8 cellular contexts compared by ENCODE assay signal in the genomic region with DNA sequence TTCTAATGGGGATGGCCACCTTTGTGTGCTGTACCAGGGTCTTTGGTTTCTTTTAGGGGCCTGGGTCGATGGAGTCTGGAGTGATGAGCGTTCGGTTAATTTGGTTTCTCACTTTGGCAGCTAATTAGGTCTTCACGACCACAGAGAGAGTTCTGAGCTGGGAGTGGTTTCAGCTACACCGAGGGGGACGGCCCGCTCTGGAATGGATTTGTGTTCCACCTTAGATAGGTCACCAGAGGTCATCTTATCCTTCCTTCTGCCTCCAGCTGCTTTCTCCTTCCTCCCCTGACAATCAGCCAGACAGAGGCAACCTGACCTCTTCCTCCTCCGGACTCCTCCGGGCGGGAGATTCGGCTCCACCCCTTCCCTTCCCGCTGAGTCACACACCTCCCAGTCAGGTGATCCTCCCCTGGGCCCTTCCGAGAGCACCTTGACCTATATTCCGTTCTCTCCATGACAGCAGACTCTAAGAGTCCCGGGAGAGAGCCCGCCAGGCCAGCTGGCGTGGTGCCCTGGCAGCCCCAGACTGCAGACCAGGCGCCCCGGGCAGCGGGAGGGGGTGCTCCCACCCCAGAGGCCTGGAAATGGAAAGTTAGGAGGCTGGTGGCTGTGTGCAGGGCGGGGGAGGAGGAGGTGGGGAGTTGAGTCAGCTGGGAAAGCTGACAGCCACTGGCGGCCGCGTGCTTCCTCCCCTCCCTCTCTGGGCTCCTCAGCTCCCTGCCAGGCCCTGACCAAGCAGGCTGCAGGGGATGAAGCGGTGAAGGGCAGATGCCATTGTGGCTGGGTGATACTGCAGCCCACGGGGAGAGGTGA. TPM values are rescaled to one million over a fixed set of nuclear protein-coding genes. Genes with fewer than 3 reads are reported as not detected.
DNase-seq lines count a peak whose midpoint lies in the region; ATAC-seq and TF ChIP-seq lines count a peak whose summit lies in the region.

No MANE protein-coding gene starts in this region.

- peak overlapping the region; percentile 60 for H3K4me3 ChIP-seq in Jurkat, Clone E6-1 (ENCODE audit: low read length)
- peak overlapping the region; percentile 29 to 44 for H3K4me3 ChIP-seq in Panc1 (ENCODE audit: low read depth in 2 of 2, low read length in 2 of 2)
- peak overlapping the region; percentile 69 to 70 for H3K4me3 ChIP-seq in stomach smooth muscle (ENCODE audit: low read length in 2 of 2)

- H3K9me3 Mint-ChIP-seq in natural killer cell treated with Interleukin-12 subunit alpha and Interleukin-12 subunit beta and Interleukin-15 and Interleukin-18, amount 100 ng/mL, for 72 hours, result no peaks in the 10 kb centered on the region

- BruUV-seq in Panc1 (replicated peaks; lab: Mats Ljungman, UMichigan), result no TSS peak

- H3K9ac ChIP-seq in stomach smooth muscle (ENCODE audit: low read length in 2 of 2), result peak overlapping the region; percentile 64 to 80

- POLR2A ChIA-PET in Panc1 (lab: Charles Lee), result no interaction called here

- CTCF ChIA-PET in Panc1 (lab: Charles Lee), result no interaction called here

- DNase-seq in DMS153 treated with DMSO at 0.1 percent for 48 hours (lab: John Stamatoyannopoulos, UW; ENCODE audit: unreplicated experiment), result peak; percentile 69
- peak; percentile 54 for DNase-seq in Jurkat, Clone E6-1 (ENCODE audit: low read depth, low spot score)
- DNase-seq in Panc1 (ENCODE audit: low read depth, low spot score), result no peak
- DNase-seq in activated effector memory CD4-positive, alpha-beta T cell treated with Interleukin-2 at 50 U/mL for 16 hours, result peak; percentile 52
- DNase-seq in fibroblast of the conjunctiva (ENCODE audit: low read depth), result peak; percentile 87
- DNase-seq in natural killer cell treated with Interleukin-12 subunit alpha and Interleukin-12 subunit beta and Interleukin-15 and Interleukin-18, amount 100 ng/mL, for 72 hours (ENCODE audit: low spot score), result peak; percentile 76

- intact Hi-C loops in Panc1 (cut with micrococcal nuclease; ENCODE audit: unreplicated experiment), result no loop called here

- H3K27me3 ChIP-seq in Panc1 (ENCODE audit: control insufficient read depth, insufficient read depth, low read length), result no peaks in the 10 kb centered on the region
- no peaks in the 10 kb centered on the region for H3K27me3 ChIP-seq in stomach smooth muscle (ENCODE audit: control insufficient read depth in 1 of 2, insufficient read depth in 2 of 2, low read length in 2 of 2)

- no peaks in the 10 kb centered on the region for H3K36me3 ChIP-seq in Panc1 (ENCODE audit: control insufficient read depth, insufficient read depth, low read length)
- no peaks in the 10 kb centered on the region for H3K36me3 ChIP-seq in stomach smooth muscle (ENCODE audit: control insufficient read depth in 2 of 2, insufficient read depth in 2 of 2, low read length in 2 of 2)

- H3K27ac Mint-ChIP-seq in natural killer cell treated with Interleukin-12 subunit alpha and Interleukin-12 subunit beta and Interleukin-15 and Interleukin-18, amount 100 ng/mL, for 72 hours, result peak overlapping the region; percentile 78 to 85

- in situ Hi-C loops in Panc1 (cut with HindIII; ENCODE audit: low pct_unique_long_range_greater_than_20kb, low sequenced_read_pairs), result no loop called here

- H3K27ac ChIP-seq in Panc1 (ENCODE audit: low read length) (peak overlapping the region; percentile 96), stomach smooth muscle (ENCODE audit: low read length) (peak overlapping the region; percentile 94)

- no peak for TF ChIP-seq CTCF in Panc1 (IDR thresholded peaks at IDR 0.05)

- H3K4me1 ChIP-seq in Panc1 (ENCODE audit: control insufficient read depth, insufficient read depth, low read length) (peaks cover 22% of the 10 kb centered on the region), stomach smooth muscle (ENCODE audit: control insufficient read depth, insufficient read depth, low read length) (peaks cover 24% of the 10 kb centered on the region)

- H3K4me3 Mint-ChIP-seq in natural killer cell treated with Interleukin-12 subunit alpha and Interleukin-12 subunit beta and Interleukin-15 and Interleukin-18, amount 100 ng/mL, for 72 hours, result peak overlapping the region; percentile 82

- H3K4me1 Mint-ChIP-seq in natural killer cell treated with Interleukin-12 subunit alpha and Interleukin-12 subunit beta and Interleukin-15 and Interleukin-18, amount 100 ng/mL, for 72 hours (ENCODE audit: low read depth in 2 of 2), result peaks cover 21 to 24% of the 10 kb centered on the region in 2 donors

- H3K9me3 ChIP-seq in Panc1 (ENCODE audit: control insufficient read depth, insufficient read depth, low read depth, low read length) (no peaks in the 10 kb centered on the region), stomach smooth muscle (ENCODE audit: control insufficient read depth in 2 of 2, low read length in 2 of 2) (no peaks in the 10 kb centered on the region)

- H3K36me3 Mint-ChIP-seq in natural killer cell treated with Interleukin-12 subunit alpha and Interleukin-12 subunit beta and Interleukin-15 and Interleukin-18, amount 100 ng/mL, for 72 hours, result no peaks in the 10 kb centered on the region

- H3K27me3 Mint-ChIP-seq in natural killer cell treated with Interleukin-12 subunit alpha and Interleukin-12 subunit beta and Interleukin-15 and Interleukin-18, amount 100 ng/mL, for 72 hours, result no peaks in the 10 kb centered on the region

- peak; percentile 60 for ATAC-seq in GM21717 (IDR thresholded peaks at IDR 0.05; ENCODE audit: unreplicated experiment)
- peak; percentile 95 for ATAC-seq in Panc1
- ATAC-seq in natural killer cell treated with Interleukin-12 subunit alpha and Interleukin-12 subunit beta and Interleukin-15 and Interleukin-18, amount 100 ng/mL, for 72 hours, result peak; percentile 71 to 79

RNA-seq across cellular contexts. Expression of gene CHD9, which starts 44.7 kb away (rescaled TPM):
- polyA plus RNA-seq in Jurkat, Clone E6-1 (2012; ENCODE audit: insufficient read depth, insufficient read length), result 5.7 TPM
- total RNA-seq in Panc1 (2021; ENCODE audit: unreplicated experiment), result 25.4 TPM
- 4.0 TPM for polyA plus RNA-seq in Panc1 (2012; ENCODE audit: insufficient read length)
- 10 to 100 TPM; 29.2 to 38.1 TPM for total RNA-seq in natural killer cell treated with Interleukin-12 subunit alpha and Interleukin-12 subunit beta and Interleukin-15 and Interleukin-18, amount 100 ng/mL, for 72 hours

RNA-seq across cellular contexts. Expression of gene CHD9NB, which starts 46.8 kb away (rescaled TPM):
- polyA plus RNA-seq in Jurkat, Clone E6-1 (2012; ENCODE audit: insufficient read depth, insufficient read length), result not detected
- 0.64 TPM for total RNA-seq in Panc1 (2021; ENCODE audit: unreplicated experiment)
- polyA plus RNA-seq in Panc1 (2012; ENCODE audit: insufficient read length), result 0.22 TPM
- total RNA-seq in natural killer cell treated with Interleukin-12 subunit alpha and Interleukin-12 subunit beta and Interleukin-15 and Interleukin-18, amount 100 ng/mL, for 72 hours, result under 1 TPM in 1 of 2 donors, not detected in 1; 0.17 TPM
